8 cellular contexts compared by ENCODE assay signal in the genomic region with DNA sequence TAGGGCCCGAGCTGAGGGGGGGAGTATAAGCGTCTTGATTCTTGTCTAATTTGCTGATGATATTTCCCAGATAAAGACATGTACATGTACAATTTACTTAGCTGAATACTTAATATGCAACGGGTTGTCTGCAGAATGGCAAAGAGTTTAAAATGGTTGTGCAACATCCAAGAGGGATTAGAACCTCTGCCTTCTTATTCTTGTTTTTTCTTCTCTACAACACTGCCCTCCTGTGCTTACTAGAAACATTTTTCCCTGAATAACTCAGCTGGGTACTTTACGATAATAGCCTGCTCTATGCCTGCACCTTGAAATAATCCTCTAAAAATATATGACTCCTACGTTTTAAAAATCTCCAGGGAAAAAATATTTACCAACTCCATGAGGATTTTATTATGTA. TPM values are rescaled to one million over a fixed set of nuclear protein-coding genes. Genes with fewer than 3 reads are reported as not detected.
DNase-seq lines count a peak whose midpoint lies in the region; ATAC-seq and TF ChIP-seq lines count a peak whose summit lies in the region.

No MANE protein-coding gene starts in this region.

- no peak overlapping the region for H3K4me3 ChIP-seq in fibroblast of pulmonary artery (replicated peaks; ENCODE audit: low read depth, low read length)

- peak; percentile 30 for TF ChIP-seq CTCF in fibroblast of pulmonary artery (IDR thresholded peaks at IDR 0.05; ENCODE audit: low read length, missing control alignments)

- peak; percentile 80 for ATAC-seq in Right ventricle myocardium superior (ENCODE audit: poor library complexity)
- ATAC-seq in activated CD4-positive, CD25-positive, alpha-beta regulatory T cell treated with anti-CD3 and anti-CD28 coated beads, Interleukin-2, amount 50 U/mL, for 24 hours, result no peak

- intact Hi-C loops in Right ventricle myocardium superior (cut with DNase I) (loop anchor here (10.0 kb wide), 1 partner anchor 142 kb away; no protein-coding TSS in a partner anchor), cardiac septum (cut with DNase I) (loop anchor here (2.0 kb wide), 1 partner anchor 146 kb away; no protein-coding TSS in a partner anchor)

- no peak for DNase-seq in Right ventricle myocardium superior
- no peak for DNase-seq in cardiac septum (ENCODE audit: low spot score)
- DNase-seq in NCI-H748 (lab: John Stamatoyannopoulos, UW; ENCODE audit: unreplicated experiment), result peak; percentile 45
- DNase-seq in fibroblast of pulmonary artery (ENCODE audit: low read depth), result peak; percentile 67
- no peak for DNase-seq in NCI-H187 treated with DMSO at 0.1 percent for 48 hours (lab: John Stamatoyannopoulos, UW)
- DNase-seq in stimulated activated CD4-positive, alpha-beta T cell treated with anti-CD3 and anti-CD28 coated beads, Interleukin-1b, Interleukin-23, amount 100 ng/mL, for 48 hours, result no peak
- DNase-seq in activated T-cell treated with anti-CD3 and anti-CD28 coated beads for 4 hours, result no peak

RNA-seq across cellular contexts. Expression of a gene that starts 41.8 kb away (rescaled TPM):
- total RNA-seq in Right ventricle myocardium superior (21.0 TPM), cardiac septum (19.3 TPM)

RNA-seq across cellular contexts. Expression of a gene that starts 41.9 kb away (rescaled TPM):
- total RNA-seq in Right ventricle myocardium superior, result 3.4 TPM
- total RNA-seq in cardiac septum, result 4.8 TPM

Comparison
In these comparisons a context has a peak if more than half of its experiments do, and no peak if none do; other contexts are left out.
1. DNase-seq: peak in NCI-H748 (single experiment) and fibroblast of pulmonary artery (single experiment); none in Right ventricle myocardium superior (single experiment), cardiac septum (single experiment), NCI-H187 treated with DMSO at 0.1 percent for 48 hours (single experiment), stimulated activated CD4-positive, alpha-beta T cell treated with anti-CD3 and anti-CD28 coated beads, Interleukin-1b, Interleukin-23, amount 100 ng/mL, for 48 hours (single experiment) and activated T-cell treated with anti-CD3 and anti-CD28 coated beads for 4 hours (single experiment).